ENCODE assay signal across 9 cellular contexts in the genomic region with DNA sequence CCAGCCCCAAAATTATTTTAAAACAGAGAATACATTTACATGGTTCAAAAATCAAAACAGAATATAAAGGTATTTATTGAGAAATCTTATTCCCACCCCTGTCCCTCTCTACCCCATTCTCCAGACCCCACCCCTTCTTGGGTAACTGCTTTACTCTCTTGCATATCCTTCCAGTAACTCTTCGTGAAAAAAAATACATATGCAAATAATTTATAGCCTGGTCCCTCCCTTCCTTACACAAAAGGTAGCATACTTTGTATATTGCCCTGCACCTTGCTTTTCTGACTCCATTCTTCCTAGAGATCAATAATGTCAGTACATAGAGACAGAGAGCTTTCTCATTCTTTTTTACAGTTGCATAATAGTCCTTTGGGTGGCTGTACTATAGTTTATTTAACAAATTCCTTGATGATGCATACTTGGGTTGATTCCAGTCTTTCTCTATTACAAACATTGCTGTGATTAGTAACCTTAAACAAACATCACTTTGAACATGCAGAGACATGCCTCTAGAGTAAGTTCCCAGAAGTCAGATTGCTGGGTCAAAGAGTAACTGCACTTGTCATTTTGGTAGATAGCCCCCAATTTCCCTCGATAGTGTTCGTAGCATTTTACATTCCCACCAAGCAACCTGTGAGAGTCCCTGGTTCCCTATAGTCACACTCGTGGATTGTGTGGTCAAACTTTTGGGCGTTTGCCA. TPM values are rescaled to one million over a fixed set of nuclear protein-coding genes. Genes with fewer than 3 reads are reported as not detected.
DNase-seq lines count a peak whose midpoint lies in the region; ATAC-seq and TF ChIP-seq lines count a peak whose summit lies in the region.
"Had no signal": no experiment of that assay in that cellular context is flagged by ENCODE, and none has a peak within 500 bp of the region (broad histone marks: within the 10 kb centered on the region; RNA-seq: fewer than 3 reads in every experiment).

No MANE protein-coding gene starts in this region.

- H3K4me1 ChIP-seq in prostate gland (replicated peaks) (no peaks in the 10 kb centered on the region), GM23338 (ENCODE audit: insufficient read depth) (no peaks in the 10 kb centered on the region; the same call in 1 of the 2 replicates)

- H4K20me1 ChIP-seq in GM23338 (replicated peaks; ENCODE audit: insufficient read depth), result no peaks in the 10 kb centered on the region

- peaks cover 34% of the 10 kb centered on the region for H3K36me3 Mint-ChIP-seq in GM23338 (ENCODE audit: low read depth)

- no peak for TF ChIP-seq POLR2A in prostate gland (IDR thresholded peaks at IDR 0.05)

- H3K4me3 Mint-ChIP-seq in GM23338, result no peak overlapping the region

- H3K27ac ChIP-seq in dorsolateral prefrontal cortex, result peak overlapping the region in 51 of 59 donors; percentile 14 to 93 (median 63)
- H3K27ac ChIP-seq in prostate gland, result peak overlapping the region; percentile 87 to 94
- H3K27ac ChIP-seq in GM23338 (ENCODE audit: low read depth), result no peak overlapping the region

- intact Hi-C loops in dorsolateral prefrontal cortex (cut with DNase I), result no loop called here
- intact Hi-C loops in prostate gland (cut with DNase I), result loop anchor here (5.0 kb wide), 2 partner anchors 35 to 75 kb away; no protein-coding TSS in a partner anchor

- H3K9me2 ChIP-seq in GM23338 (ENCODE audit: insufficient read depth), result no peaks in the 10 kb centered on the region

- no peak overlapping the region for H3K4me2 ChIP-seq in GM23338

- ATAC-seq in GM23338, result no peak

- no peak overlapping the region for H2AFZ ChIP-seq in GM23338

- no peak overlapping the region for H3K4me3 ChIP-seq in dorsolateral prefrontal cortex
- H3K4me3 ChIP-seq in prostate gland, result no peak overlapping the region
- no peak overlapping the region for H3K4me3 ChIP-seq in GM23338

- TF ChIP-seq CTCF in dorsolateral prefrontal cortex (IDR thresholded peaks at IDR 0.05 in 54 of 56, conservative IDR thresholded peaks at IDR 0.05 in 2 of 56; ENCODE audit: low read depth in 1 of 56, partially characterized antibody in 56 of 56) (no peak), prostate gland (IDR thresholded peaks at IDR 0.05) (no peak), GM23338 (conservative IDR thresholded peaks at IDR 0.05; ENCODE audit: low read depth in 2 of 2) (no peak)

- peaks cover 2% of the 10 kb centered on the region for H3K27me3 Mint-ChIP-seq in GM23338 (ENCODE audit: insufficient read depth, low read depth, poor library complexity)

- 62% methylated on average over 5 of the region's 5 CpGs for WGBS in prostate gland

- H3K4me1 Mint-ChIP-seq in GM23338, result no peaks in the 10 kb centered on the region

- H3K36me3 ChIP-seq in prostate gland (peaks cover 9 to 10% of the 10 kb centered on the region in 2 donors), GM23338 (ENCODE audit: insufficient read depth) (no peaks in the 10 kb centered on the region)

- no peaks in the 10 kb centered on the region for H3F3A ChIP-seq in GM23338 (replicated peaks; ENCODE audit: low read depth)

- no peaks in the 10 kb centered on the region for H3K27me3 ChIP-seq in dorsolateral prefrontal cortex
- H3K27me3 ChIP-seq in prostate gland (replicated peaks; ENCODE audit: insufficient read depth), result no peaks in the 10 kb centered on the region
- no peaks in the 10 kb centered on the region for H3K27me3 ChIP-seq in GM23338 (ENCODE audit: insufficient read depth)

- no peak overlapping the region for H3K27ac Mint-ChIP-seq in GM23338

- no peaks in the 10 kb centered on the region for H3K79me2 ChIP-seq in GM23338 (replicated peaks; ENCODE audit: insufficient read depth)

- DNase-seq in Daoy (ENCODE audit: low read depth) (peak; percentile 73), NCI-H226 (peak; percentile 80), dorsolateral prefrontal cortex (no peak), prostate gland (ENCODE audit: low spot score) (no peak), amygdala (lab: John Stamatoyannopoulos, UW) (no peak), OCI-M2 (lab: John Stamatoyannopoulos, UW; ENCODE audit: unreplicated experiment) (no peak), GM23338 (ENCODE audit: low spot score) (no peak), activated gamma-delta T cell treated with Interleukin-2 at 50 U/mL for 16 hours (no peak)
- DNase-seq: NCI-H2227 treated with DMSO at 0.1 percent for 48 hours had no signal

- H3K9me3 Mint-ChIP-seq in GM23338, result no peaks in the 10 kb centered on the region; the same call in 2 of the 3 replicates

- no peaks in the 10 kb centered on the region for H3K9me3 ChIP-seq in prostate gland

TF ChIP-seq in GM23338, 12 proteins besides CTCF, POLR2A, EP300 and RAD21 (continues in another document):
- TF ChIP-seq EZH2phosphoT487 (IDR thresholded peaks at IDR 0.05; ENCODE audit: unreplicated experiment), result no peak
- no peak for TF ChIP-seq NANOG (IDR thresholded peaks at IDR 0.05; ENCODE audit: borderline replicate concordance)
- TF ChIP-seq JUNB (IDR thresholded peaks at IDR 0.05; ENCODE audit: unreplicated experiment), result no peak
- TF ChIP-seq EZH2 (IDR thresholded peaks at IDR 0.05; ENCODE audit: low read depth, unreplicated experiment), result no peak
- TF ChIP-seq REST (IDR thresholded peaks at IDR 0.05; ENCODE audit: unreplicated experiment), result no peak
- TF ChIP-seq, protein P1, sequence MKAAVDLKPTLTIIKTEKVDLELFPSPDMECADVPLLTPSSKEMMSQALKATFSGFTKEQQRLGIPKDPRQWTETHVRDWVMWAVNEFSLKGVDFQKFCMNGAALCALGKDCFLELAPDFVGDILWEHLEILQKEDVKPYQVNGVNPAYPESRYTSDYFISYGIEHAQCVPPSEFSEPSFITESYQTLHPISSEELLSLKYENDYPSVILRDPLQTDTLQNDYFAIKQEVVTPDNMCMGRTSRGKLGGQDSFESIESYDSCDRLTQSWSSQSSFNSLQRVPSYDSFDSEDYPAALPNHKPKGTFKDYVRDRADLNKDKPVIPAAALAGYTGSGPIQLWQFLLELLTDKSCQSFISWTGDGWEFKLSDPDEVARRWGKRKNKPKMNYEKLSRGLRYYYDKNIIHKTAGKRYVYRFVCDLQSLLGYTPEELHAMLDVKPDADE (IDR thresholded peaks at IDR 0.05), result no peak
- TF ChIP-seq STAT1 (IDR thresholded peaks at IDR 0.05; ENCODE audit: unreplicated experiment), result no peak
- no peak for TF ChIP-seq ZNF331 (CRISPR knock-in tag; IDR thresholded peaks at IDR 0.05; ENCODE audit: low read depth)
- no peak for TF ChIP-seq ZNF114 (CRISPR knock-in tag; IDR thresholded peaks at IDR 0.05)
- TF ChIP-seq POLR2AphosphoS5 (IDR thresholded peaks at IDR 0.05; ENCODE audit: low read depth), result no peak
- no peak for TF ChIP-seq CREB1 (CRISPR knock-in tag; IDR thresholded peaks at IDR 0.05; ENCODE audit: low read depth)

RNA-seq across cellular contexts. Expression of gene STOM, which starts 47.9 kb away (rescaled TPM):
- 24.6 and 29.5 TPM in 2 replicates for total RNA-seq in Daoy (2014; rRNA removed; shearing (Covaris generic))
- total RNA-seq in dorsolateral prefrontal cortex (100 to 1,000 TPM in 87 of 120 experiments, 10 to 100 TPM in 33; 58.0 to 261 (median 119) TPM), prostate gland (10 to 100 TPM; 64.3 to 85.1 TPM)
- total RNA-seq in GM23338 (2014; rRNA removed; shearing (Covaris generic)), result 51.1 and 61.0 TPM in 2 replicates
- polyA plus RNA-seq in GM23338 (2016; fragmentation: Nextera tagmentation; extraction: Ambion mirVana), result 29.4 and 30.4 TPM in 2 replicates

RNA-seq across cellular contexts. Expression of gene GSN, which starts 54.2 kb away (rescaled TPM):
- total RNA-seq in Daoy (2014; rRNA removed; shearing (Covaris generic)), result 94.4 and 95.2 TPM in 2 replicates
- total RNA-seq in dorsolateral prefrontal cortex (100 to 1,000 TPM in 119 of 120 experiments, 10 to 100 TPM in 1; 88.2 to 740 (median 233) TPM), prostate gland (100 to 1,000 TPM; 390 to 690 TPM)
- 85.7 and 101 TPM in 2 replicates for total RNA-seq in GM23338 (2014; rRNA removed; shearing (Covaris generic))
- polyA plus RNA-seq in GM23338 (2016; fragmentation: Nextera tagmentation; extraction: Ambion mirVana), result 30.2 and 38.3 TPM in 2 replicates

Comparison
In these comparisons a context has a peak if more than half of its experiments do, and no peak if none do; other contexts are left out.
1. DNase-seq: peak in Daoy (single experiment) and NCI-H226 (single experiment); none in dorsolateral prefrontal cortex (0 of 10), prostate gland (single experiment), amygdala (0 of 56), OCI-M2 (single experiment), GM23338 (single experiment) and activated gamma-delta T cell treated with Interleukin-2 at 50 U/mL for 16 hours (single experiment).